ENCODE assay signal across 9 cellular contexts in genomic region chr7:55532150-55532917, GRCh38. TPM values are rescaled to one million over a fixed set of nuclear protein-coding genes. Genes with fewer than 3 reads are reported as not detected.
DNase-seq lines count a peak whose midpoint lies in the region; ATAC-seq and TF ChIP-seq lines count a peak whose summit lies in the region.
"Had no signal": no experiment of that assay in that cellular context is flagged by ENCODE, and none has a peak within 500 bp of the region (broad histone marks: within the 10 kb centered on the region; RNA-seq: fewer than 3 reads in every experiment).

No MANE protein-coding gene starts in this region.

- H2AFZ ChIP-seq in GM23338 (no peak overlapping the region), neural progenitor cell (replicated peaks) (no peak overlapping the region)

- DNase-seq in GM23338 (ENCODE audit: low spot score) (no peak), neural progenitor cell (ENCODE audit: low spot score) (no peak), NCI-H1694 treated with DMSO at 0.1 percent for 48 hours (lab: John Stamatoyannopoulos, UW) (no peak), GM10266 (ENCODE audit: extremely low spot score) (no peak), NCI-H345 treated with DMSO at 0.1 percent for 48 hours (lab: John Stamatoyannopoulos, UW; ENCODE audit: unreplicated experiment) (no peak)
- DNase-seq in natural killer cell treated with Interleukin-12 subunit alpha and Interleukin-12 subunit beta and Interleukin-15 and Interleukin-18, amount 100 ng/mL, for 72 hours (ENCODE audit: low spot score): no peak
- DNase-seq: stimulated activated naive CD4-positive, alpha-beta T cell treated with Interleukin-2 at 50 U/mL for 16 hours had no signal

- 0 out of 2 replicates have a peak overlapping the region, but pooled peaks have one; percentile 20 for H3K4me2 ChIP-seq in GM23338
- H3K4me2 ChIP-seq in neural progenitor cell: no peak overlapping the region

- H3K9me3 Mint-ChIP-seq in GM23338: no peaks in the 10 kb centered on the region
- no peaks in the 10 kb centered on the region for H3K9me3 Mint-ChIP-seq in activated T-helper 17 cell treated with anti-CD3 and anti-CD28 coated beads, Interleukin-2, amount 50 U/mL, for 72 hours
- no peaks in the 10 kb centered on the region for H3K9me3 Mint-ChIP-seq in natural killer cell treated with Interleukin-12 subunit alpha and Interleukin-12 subunit beta and Interleukin-15 and Interleukin-18, amount 100 ng/mL, for 72 hours
- peaks cover 5% of the 10 kb centered on the region for H3K9me3 Mint-ChIP-seq in neural progenitor cell

- H3K4me3 Mint-ChIP-seq in GM23338: no peak overlapping the region
- H3K4me3 Mint-ChIP-seq in activated T-helper 17 cell treated with anti-CD3 and anti-CD28 coated beads, Interleukin-2, amount 50 U/mL, for 72 hours: peak overlapping the region; percentile 80
- peak overlapping the region; percentile 67 for H3K4me3 Mint-ChIP-seq in natural killer cell treated with Interleukin-12 subunit alpha and Interleukin-12 subunit beta and Interleukin-15 and Interleukin-18, amount 100 ng/mL, for 72 hours
- H3K4me3 Mint-ChIP-seq in neural progenitor cell: no peak overlapping the region

- H3K27ac Mint-ChIP-seq in GM23338: no peak overlapping the region
- H3K27ac Mint-ChIP-seq in activated T-helper 17 cell treated with anti-CD3 and anti-CD28 coated beads, Interleukin-2, amount 50 U/mL, for 72 hours: peak overlapping the region; percentile 88
- peak overlapping the region; percentile 89 to 95 for H3K27ac Mint-ChIP-seq in natural killer cell treated with Interleukin-12 subunit alpha and Interleukin-12 subunit beta and Interleukin-15 and Interleukin-18, amount 100 ng/mL, for 72 hours
- no peak overlapping the region for H3K27ac Mint-ChIP-seq in neural progenitor cell

- H3K9me2 ChIP-seq in GM23338 (ENCODE audit: insufficient read depth): no peaks in the 10 kb centered on the region

- H3K36me3 ChIP-seq in GM23338 (ENCODE audit: insufficient read depth) (no peaks in the 10 kb centered on the region), neural progenitor cell (no peaks in the 10 kb centered on the region)

- no peaks in the 10 kb centered on the region for H3K36me3 Mint-ChIP-seq in GM23338 (ENCODE audit: low read depth)
- H3K36me3 Mint-ChIP-seq in activated T-helper 17 cell treated with anti-CD3 and anti-CD28 coated beads, Interleukin-2, amount 50 U/mL, for 72 hours (ENCODE audit: low read depth): peaks cover 32% of the 10 kb centered on the region
- H3K36me3 Mint-ChIP-seq in natural killer cell treated with Interleukin-12 subunit alpha and Interleukin-12 subunit beta and Interleukin-15 and Interleukin-18, amount 100 ng/mL, for 72 hours: peaks cover 21% of the 10 kb centered on the region
- H3K36me3 Mint-ChIP-seq in neural progenitor cell: peaks cover 11% of the 10 kb centered on the region

- H3K4me1 ChIP-seq in GM23338 (ENCODE audit: insufficient read depth) (peaks cover 32% of the 10 kb centered on the region), neural progenitor cell (peaks cover 14% of the 10 kb centered on the region)

- H3K9ac ChIP-seq in neural progenitor cell: no peak overlapping the region

- H3K27me3 ChIP-seq in GM23338 (ENCODE audit: insufficient read depth) (no peaks in the 10 kb centered on the region), neural progenitor cell (no peaks in the 10 kb centered on the region)

- peaks cover 100% of the 10 kb centered on the region for H3K79me2 ChIP-seq in GM23338 (replicated peaks; ENCODE audit: insufficient read depth)
- H3K79me2 ChIP-seq in neural progenitor cell (ENCODE audit: low read depth): peaks cover 56% of the 10 kb centered on the region

- H3K27ac ChIP-seq in GM23338 (ENCODE audit: low read depth) (no peak overlapping the region), neural progenitor cell (no peak overlapping the region)

- H3F3A ChIP-seq in GM23338 (replicated peaks; ENCODE audit: low read depth) (no peaks in the 10 kb centered on the region), neural progenitor cell (ENCODE audit: low read depth) (peaks cover 7% of the 10 kb centered on the region)

- no peaks in the 10 kb centered on the region for H3K9me3 ChIP-seq in neural progenitor cell (ENCODE audit: low read depth)

- H3K4me3 ChIP-seq in GM23338 (no peak overlapping the region), neural progenitor cell (no peak overlapping the region)

- TF ChIP-seq POLR2A in GM15510 (IDR thresholded peaks at IDR 0.05; ENCODE audit: borderline replicate concordance, extremely low read depth, insufficient read length): peak; percentile 32

- H4K20me1 ChIP-seq in GM23338 (replicated peaks; ENCODE audit: insufficient read depth): peaks cover 10% of the 10 kb centered on the region
- H4K20me1 ChIP-seq in neural progenitor cell (ENCODE audit: low read depth): peaks cover 76% of the 10 kb centered on the region

- no peak; the same call in 2 of the 3 replicates for ATAC-seq in GM23338
- peak; percentile 35 for ATAC-seq in activated T-helper 17 cell treated with anti-CD3 and anti-CD28 coated beads, Interleukin-2, amount 50 U/mL, for 72 hours (replicated peaks)
- no peak for ATAC-seq in natural killer cell treated with Interleukin-12 subunit alpha and Interleukin-12 subunit beta and Interleukin-15 and Interleukin-18, amount 100 ng/mL, for 72 hours

- TF ChIP-seq CTCF in GM23338 (conservative IDR thresholded peaks at IDR 0.05; ENCODE audit: low read depth in 2 of 2) (no peak), neural progenitor cell (IDR thresholded peaks at IDR 0.05) (no peak), GM10266 (IDR thresholded peaks at IDR 0.05; ENCODE audit: control insufficient read depth, insufficient read depth, low read depth, missing control alignments) (no peak)

- peaks cover 3% of the 10 kb centered on the region for H3K27me3 Mint-ChIP-seq in GM23338 (ENCODE audit: insufficient read depth, low read depth, poor library complexity)
- H3K27me3 Mint-ChIP-seq in activated T-helper 17 cell treated with anti-CD3 and anti-CD28 coated beads, Interleukin-2, amount 50 U/mL, for 72 hours: no peaks in the 10 kb centered on the region
- H3K27me3 Mint-ChIP-seq in natural killer cell treated with Interleukin-12 subunit alpha and Interleukin-12 subunit beta and Interleukin-15 and Interleukin-18, amount 100 ng/mL, for 72 hours: no peaks in the 10 kb centered on the region
- H3K27me3 Mint-ChIP-seq in neural progenitor cell (ENCODE audit: insufficient read depth, low read depth): peaks cover 2% of the 10 kb centered on the region

- H3K4me1 Mint-ChIP-seq in GM23338 (peaks cover 60% of the 10 kb centered on the region), neural progenitor cell (peaks cover 17% of the 10 kb centered on the region)
- H3K4me1 Mint-ChIP-seq in activated T-helper 17 cell treated with anti-CD3 and anti-CD28 coated beads, Interleukin-2, amount 50 U/mL, for 72 hours: peaks cover 71% of the 10 kb centered on the region
- H3K4me1 Mint-ChIP-seq in natural killer cell treated with Interleukin-12 subunit alpha and Interleukin-12 subunit beta and Interleukin-15 and Interleukin-18, amount 100 ng/mL, for 72 hours (ENCODE audit: low read depth in 2 of 2): peaks cover 78 to 80% of the 10 kb centered on the region in 2 donors

RNA-seq across cellular contexts. Expression of gene VOPP1, which starts 40.0 kb away (rescaled TPM):
- 71.0 and 73.7 TPM in 2 replicates for total RNA-seq in GM23338 (2014; rRNA removed; shearing (Covaris generic))
- 26.2 and 28.2 TPM in 2 replicates for polyA plus RNA-seq in GM23338 (2016; fragmentation: Nextera tagmentation; extraction: Ambion mirVana)
- 10 to 100 TPM; 58.0 to 70.9 TPM for total RNA-seq in activated T-helper 17 cell treated with anti-CD3 and anti-CD28 coated beads, Interleukin-2, amount 50 U/mL, for 72 hours
- total RNA-seq in natural killer cell treated with Interleukin-12 subunit alpha and Interleukin-12 subunit beta and Interleukin-15 and Interleukin-18, amount 100 ng/mL, for 72 hours: 100 to 1,000 TPM; 204 to 244 TPM
- total RNA-seq in neural progenitor cell (ENCODE audit: low replicate concordance): 46.6 and 55.9 TPM in 2 replicates

Comparison
In these comparisons a context has a peak if more than half of its experiments do, and no peak if none do; other contexts are left out.
1. H3K27ac Mint-ChIP-seq: peak in activated T-helper 17 cell treated with anti-CD3 and anti-CD28 coated beads, Interleukin-2, amount 50 U/mL, for 72 hours (single experiment) and natural killer cell treated with Interleukin-12 subunit alpha and Interleukin-12 subunit beta and Interleukin-15 and Interleukin-18, amount 100 ng/mL, for 72 hours (2 of 2); none in GM23338 (single experiment) and neural progenitor cell (single experiment).
2. H3K4me3 Mint-ChIP-seq: peak in activated T-helper 17 cell treated with anti-CD3 and anti-CD28 coated beads, Interleukin-2, amount 50 U/mL, for 72 hours (single experiment) and natural killer cell treated with Interleukin-12 subunit alpha and Interleukin-12 subunit beta and Interleukin-15 and Interleukin-18, amount 100 ng/mL, for 72 hours (single experiment); none in GM23338 (single experiment) and neural progenitor cell (single experiment).